ENCODE assay signal across 8 cellular contexts in the genomic region with DNA sequence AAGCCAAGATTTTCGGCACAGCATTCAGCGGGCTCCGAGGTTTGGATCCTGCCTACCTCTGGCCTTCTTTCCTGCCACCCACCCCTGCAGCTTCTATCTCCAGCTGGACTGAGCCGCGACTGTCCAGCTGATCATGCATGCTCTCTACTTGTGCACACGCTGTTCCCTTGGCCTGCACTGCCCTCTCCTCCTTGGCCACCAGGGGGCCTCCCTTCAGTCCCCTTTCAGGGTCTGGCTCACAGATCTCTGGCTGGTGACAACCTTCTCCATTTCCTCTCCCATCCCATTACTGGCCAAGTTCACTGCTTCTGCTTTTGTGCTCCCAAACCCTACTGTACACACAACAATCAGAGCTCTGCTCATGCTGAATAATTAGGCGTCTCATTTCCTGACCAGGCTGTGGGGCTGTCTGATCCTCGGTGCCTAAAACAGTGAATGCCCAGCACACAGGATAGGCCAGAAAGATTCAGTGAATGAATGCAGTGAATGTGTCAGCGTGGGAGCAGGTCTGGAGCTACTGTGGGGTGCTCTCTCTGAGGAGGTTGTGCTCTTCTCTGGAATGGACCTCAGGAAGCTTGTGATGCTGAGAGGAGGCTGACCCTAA.
DNase-seq lines count a peak whose midpoint lies in the region; ATAC-seq and TF ChIP-seq lines count a peak whose summit lies in the region.

No MANE protein-coding gene starts in this region.

- peak; percentile 81 for TF ChIP-seq RAD21 in SK-N-SH (IDR thresholded peaks at IDR 0.05; ENCODE audit: low read length)

- 68% methylated on average over 9 of the region's 9 CpGs for WGBS in SK-N-SH (ENCODE audit: low lambda C conversion rate)

- POLR2A ChIA-PET in SK-N-SH (lab: Yijun Ruan, JAX): interaction anchor here (1.5 kb wide), 1 partner anchor 163 kb away, joined by 4 read pairs; no protein-coding TSS in a partner anchor

- H3K79me2 ChIP-seq in SK-N-SH (ENCODE audit: insufficient read depth): no peaks in the 10 kb centered on the region

- H3K4me1 ChIP-seq in SK-N-SH (ENCODE audit: control insufficient read depth in 1 of 2, insufficient read depth in 2 of 2, low read depth in 1 of 2, low read length in 1 of 2) (peaks cover 34 to 37% of the 10 kb centered on the region in 2 experiments), thoracic aorta (ENCODE audit: control insufficient read depth in 1 of 2, low read depth in 2 of 2) (peaks cover 26 to 40% of the 10 kb centered on the region in 2 donors)

- intact Hi-C loops in dendritic cell treated with granulocyte-macrophage colony-stimulating factor and Interleukin-4, amounts not matched to agents 40 ng/mL and 50 ng/mL, for 4 days (cut with micrococcal nuclease): loop anchor here (1.0 to 2.0 kb wide), 2 partner anchors 163 to 278 kb away; no protein-coding TSS in a partner anchor

- H3K27ac Mint-ChIP-seq in dendritic cell treated with granulocyte-macrophage colony-stimulating factor and Interleukin-4, amounts not matched to agents 40 ng/mL and 50 ng/mL, for 4 days: peak overlapping the region; percentile 80

- H3K4me3 Mint-ChIP-seq in dendritic cell treated with granulocyte-macrophage colony-stimulating factor and Interleukin-4, amounts not matched to agents 40 ng/mL and 50 ng/mL, for 4 days: no peak overlapping the region

- no peak overlapping the region for H3K4me2 ChIP-seq in SK-N-SH

- no peaks in the 10 kb centered on the region for H3K9me2 ChIP-seq in SK-N-SH

- H3K9ac ChIP-seq in SK-N-SH: no peak overlapping the region

- H3K9me3 Mint-ChIP-seq in dendritic cell treated with granulocyte-macrophage colony-stimulating factor and Interleukin-4, amounts not matched to agents 40 ng/mL and 50 ng/mL, for 4 days: no peaks in the 10 kb centered on the region

- peak; percentile 45 for DNase-seq in NCI-H345 (lab: John Stamatoyannopoulos, UW)
- no peak for DNase-seq in NCI-H345 treated with DMSO at 0.1 percent for 48 hours (lab: John Stamatoyannopoulos, UW; ENCODE audit: unreplicated experiment)
- DNase-seq in H4 (ENCODE audit: low spot score): peak; percentile 57
- DNase-seq in LNCaP clone FGC (ENCODE audit: low read depth): no peak
- DNase-seq in SK-N-SH: peak; percentile 72
- peak; percentile 51 to 76 for DNase-seq in lung microvascular endothelial cell (ENCODE audit: low read depth in 2 of 2)
- peak; percentile 19 for DNase-seq in thoracic aorta (ENCODE audit: low spot score)

- no peaks in the 10 kb centered on the region for H4K20me1 ChIP-seq in SK-N-SH (ENCODE audit: insufficient read depth)

- no peaks in the 10 kb centered on the region for H3K36me3 Mint-ChIP-seq in dendritic cell treated with granulocyte-macrophage colony-stimulating factor and Interleukin-4, amounts not matched to agents 40 ng/mL and 50 ng/mL, for 4 days (ENCODE audit: low read depth)

- no peak overlapping the region for H3K4me3 ChIP-seq in LNCaP clone FGC (ENCODE audit: low read depth, low read length)
- H3K4me3 ChIP-seq in SK-N-SH (ENCODE audit: low read depth in 2 of 2, low read length in 1 of 2): no peak overlapping the region
- H3K4me3 ChIP-seq in thoracic aorta: no peak overlapping the region

- peaks cover 28% of the 10 kb centered on the region for H3F3A ChIP-seq in SK-N-SH (replicated peaks; ENCODE audit: insufficient read depth)

- TF ChIP-seq CTCF in LNCaP clone FGC (IDR thresholded peaks at IDR 0.05; ENCODE audit: control insufficient read depth, extremely low read depth, insufficient read depth) (peak; percentile 62), SK-N-SH (IDR thresholded peaks at IDR 0.05) (peak; percentile 85), thoracic aorta (IDR thresholded peaks at IDR 0.05) (peak; percentile 73)

- no peak for ATAC-seq in thoracic aorta (ENCODE audit: insufficient number of reproducible peaks, low FRiP score, low read depth)

- CTCF ChIA-PET in SK-N-SH (lab: Yijun Ruan, JAX): interaction anchor here (0.6 to 5.1 kb wide), 62 partner anchors 9 to 647 kb away, joined by 3 to 42 read pairs (median 4); no protein-coding TSS in a partner anchor

- H3K27me3 ChIP-seq in SK-N-SH (ENCODE audit: insufficient read depth) (no peaks in the 10 kb centered on the region), thoracic aorta (replicated peaks; ENCODE audit: insufficient read depth) (no peaks in the 10 kb centered on the region)

- H3K9me3 ChIP-seq in SK-N-SH (no peaks in the 10 kb centered on the region), thoracic aorta (no peaks in the 10 kb centered on the region)

- H3K27ac ChIP-seq in SK-N-SH (ENCODE audit: low read depth in 2 of 2, low read length in 1 of 2) (peak overlapping the region in 1 of 2 experiments; percentile 53; a peak in 3 of 4 replicates), thoracic aorta (no peak overlapping the region)

- H3K36me3 ChIP-seq in SK-N-SH (replicated peaks in 1 of 2; ENCODE audit: control insufficient read depth in 1 of 2, insufficient read depth in 2 of 2, low read length in 1 of 2) (peaks cover 4 to 27% of the 10 kb centered on the region in 2 experiments), thoracic aorta (no peaks in the 10 kb centered on the region)

- no peak for TF ChIP-seq EP300 in SK-N-SH (IDR thresholded peaks at IDR 0.05; ENCODE audit: borderline replicate concordance in 1 of 2, low read depth in 1 of 2, low read length in 1 of 2)

- H3K27me3 Mint-ChIP-seq in dendritic cell treated with granulocyte-macrophage colony-stimulating factor and Interleukin-4, amounts not matched to agents 40 ng/mL and 50 ng/mL, for 4 days: peaks cover 2% of the 10 kb centered on the region

- H2AFZ ChIP-seq in SK-N-SH (ENCODE audit: low read depth): no peak overlapping the region

- peaks cover 60% of the 10 kb centered on the region for H3K4me1 Mint-ChIP-seq in dendritic cell treated with granulocyte-macrophage colony-stimulating factor and Interleukin-4, amounts not matched to agents 40 ng/mL and 50 ng/mL, for 4 days (ENCODE audit: low read depth)

TF ChIP-seq in SK-N-SH, 30 proteins besides CTCF, POLR2A, EP300 and RAD21:
- no peak for TF ChIP-seq POLR2AphosphoS5 (IDR thresholded peaks at IDR 0.05; ENCODE audit: low read depth, low read length)
- TF ChIP-seq FOXM1 (IDR thresholded peaks at IDR 0.05; ENCODE audit: low read depth): no peak
- TF ChIP-seq FOSL2 (IDR thresholded peaks at IDR 0.05; ENCODE audit: borderline replicate concordance, low read depth): no peak
- peak; percentile 91 for TF ChIP-seq SMC3 (IDR thresholded peaks at IDR 0.05; ENCODE audit: low read depth, low read length)
- no peak for TF ChIP-seq NFIC (IDR thresholded peaks at IDR 0.05; ENCODE audit: borderline replicate concordance)
- TF ChIP-seq CHD2 (IDR thresholded peaks at IDR 0.05; ENCODE audit: low read length, partially characterized antibody): peak; percentile 43
- TF ChIP-seq GABPA (IDR thresholded peaks at IDR 0.05; ENCODE audit: low read depth): no peak
- no peak for TF ChIP-seq FOXJ3 (CRISPR knock-in tag; IDR thresholded peaks at IDR 0.05)
- TF ChIP-seq YY1 (IDR thresholded peaks at IDR 0.05; ENCODE audit: low read depth): no peak

Comparison
In these comparisons a context has a peak if more than half of its experiments do, and no peak if none do; other contexts are left out.
1. DNase-seq: peak in NCI-H345 (single experiment), H4 (single experiment), SK-N-SH (single experiment), lung microvascular endothelial cell (2 of 2) and thoracic aorta (single experiment); none in NCI-H345 treated with DMSO at 0.1 percent for 48 hours (single experiment) and LNCaP clone FGC (single experiment).
2. Peak in every context shown above with its lines, with median percentiles within 50 percentile points of each other: CTCF ChIP-seq.